ENCODE assay signal across 1 cellular context in the genomic region with DNA sequence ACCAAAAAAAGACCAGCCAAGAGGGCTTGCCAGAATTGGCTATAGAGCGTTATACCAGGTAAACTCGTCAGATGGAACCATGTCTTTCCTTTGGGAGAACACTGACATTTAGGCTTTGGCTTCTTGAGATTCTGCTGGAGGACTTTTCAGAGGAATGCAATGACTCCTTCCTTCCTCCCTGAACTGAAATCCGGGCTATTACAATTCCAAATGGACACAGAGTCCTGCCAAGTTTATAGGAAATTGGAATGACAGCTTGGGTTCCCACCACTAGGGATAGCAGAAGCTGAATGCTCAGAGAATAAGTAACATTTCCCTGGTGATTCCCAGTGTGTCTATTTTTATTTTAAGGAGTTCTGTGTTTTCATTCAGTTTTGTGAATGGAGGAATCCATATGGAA.
TF ChIP-seq lines count a peak whose summit lies in the region.

No MANE protein-coding gene starts in this region.

TF ChIP-seq in H1, 55 proteins besides CTCF, POLR2A, EP300 and RAD21 (continued from another document):
- TF ChIP-seq, protein P1, sequence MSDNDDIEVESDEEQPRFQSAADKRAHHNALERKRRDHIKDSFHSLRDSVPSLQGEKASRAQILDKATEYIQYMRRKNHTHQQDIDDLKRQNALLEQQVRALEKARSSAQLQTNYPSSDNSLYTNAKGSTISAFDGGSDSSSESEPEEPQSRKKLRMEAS (IDR thresholded peaks at IDR 0.05), result no peak
- TF ChIP-seq, protein P2, sequence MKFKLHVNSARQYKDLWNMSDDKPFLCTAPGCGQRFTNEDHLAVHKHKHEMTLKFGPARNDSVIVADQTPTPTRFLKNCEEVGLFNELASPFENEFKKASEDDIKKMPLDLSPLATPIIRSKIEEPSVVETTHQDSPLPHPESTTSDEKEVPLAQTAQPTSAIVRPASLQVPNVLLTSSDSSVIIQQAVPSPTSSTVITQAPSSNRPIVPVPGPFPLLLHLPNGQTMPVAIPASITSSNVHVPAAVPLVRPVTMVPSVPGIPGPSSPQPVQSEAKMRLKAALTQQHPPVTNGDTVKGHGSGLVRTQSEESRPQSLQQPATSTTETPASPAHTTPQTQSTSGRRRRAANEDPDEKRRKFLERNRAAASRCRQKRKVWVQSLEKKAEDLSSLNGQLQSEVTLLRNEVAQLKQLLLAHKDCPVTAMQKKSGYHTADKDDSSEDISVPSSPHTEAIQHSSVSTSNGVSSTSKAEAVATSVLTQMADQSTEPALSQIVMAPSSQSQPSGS (IDR thresholded peaks at IDR 0.05; ENCODE audit: low read length), result no peak
- TF ChIP-seq KDM4A (IDR thresholded peaks at IDR 0.05; ENCODE audit: low read depth, low read length, severe bottlenecking) (no peak), CBX5 (IDR thresholded peaks at IDR 0.05; ENCODE audit: low read depth, low read length) (no peak), RNF2 (IDR thresholded peaks at IDR 0.05; ENCODE audit: borderline replicate concordance, low read depth, low read length, missing control alignments, poor library complexity, severe bottlenecking) (no peak), NANOG (IDR thresholded peaks at IDR 0.05; ENCODE audit: insufficient read depth, low read depth, low read length, poor library complexity, severe bottlenecking) (no peak), POU5F1 (IDR thresholded peaks at IDR 0.05; ENCODE audit: low read depth, low read length) (no peak), EZH2 (IDR thresholded peaks at IDR 0.05; ENCODE audit: low read depth, low read length, severe bottlenecking) (no peak), NRF1 (IDR thresholded peaks at IDR 0.05; ENCODE audit: low read depth, low read length) (no peak), PHF8 (conservative IDR thresholded peaks at IDR 0.05; ENCODE audit: low read depth, low read length) (no peak), ZNF274 (IDR thresholded peaks at IDR 0.05; ENCODE audit: borderline replicate concordance, extremely low read depth, low read length) (no peak)
